21 cellular contexts compared by ENCODE assay signal in the genomic region with DNA sequence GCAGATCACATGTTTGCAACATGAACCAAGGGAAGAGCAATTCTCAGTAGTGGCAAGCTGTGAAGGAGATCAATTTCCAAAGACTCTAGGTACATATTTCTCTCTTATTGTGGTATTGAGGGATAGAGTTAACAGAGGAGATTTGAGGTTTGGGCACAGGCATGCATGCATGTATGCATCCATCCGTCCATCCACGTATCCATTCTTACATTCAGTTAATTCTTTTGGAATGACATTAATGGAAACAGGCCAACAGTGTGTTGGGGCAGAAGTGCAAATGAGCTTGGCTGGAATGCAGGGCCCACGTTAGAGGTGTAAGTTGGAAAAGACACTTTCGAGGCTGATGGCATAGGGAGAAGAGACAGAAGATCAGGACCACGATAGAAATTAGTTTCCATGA.
"Had no signal": no experiment of that assay in that cellular context is flagged by ENCODE, and none has a peak within 500 bp of the region (broad histone marks: within the 10 kb centered on the region; RNA-seq: fewer than 3 reads in every experiment).

No MANE protein-coding gene starts in this region.

- H3K27ac ChIP-seq: SJCRH30 had no signal

- H3K36me3 ChIP-seq: SJCRH30 had no signal

- H3K27me3 ChIP-seq: SJCRH30 had no signal

- H3K4me1 ChIP-seq: SJCRH30 had no signal

- H3K9me3 ChIP-seq: SJCRH30 had no signal

- H3K4me3 ChIP-seq: SJCRH30 had no signal

- ATAC-seq: Panc1, PC-3, Right ventricle myocardium inferior, SK-N-SH treated with all-trans-retinoic acid at 6 μM for 48 hours had no signal

- DNase-seq: KBM-7; MV-4-11; NCI-H1048; NCI-H1105; NCI-H1417; NCI-H1436 treated with DMSO at 0.1 percent for 48 hours; NCI-H1694; NCI-H187 treated with DMSO at 0.1 percent for 48 hours; NCI-H2029 treated with DMSO at 0.1 percent for 48 hours; NCI-H2227 treated with DMSO at 0.1 percent for 48 hours; NCI-H524 treated with DMSO at 0.1 percent for 48 hours; NCI-H69; NCI-H774; NK-92 treated with Interleukin-12 subunit alpha and Interleukin-12 subunit beta, amount 100 ng/mL, for 24 hours; PC-3; SHP77 treated with DMSO at 0.1 percent for 48 hours; SJCRH30; T-helper 1 cell had no signal
